Comparison of ENCODE assay signal across 11 cellular contexts in genomic region chr17:59175076-59175475, GRCh38. TPM values are rescaled to one million over a fixed set of nuclear protein-coding genes. Genes with fewer than 3 reads are reported as not detected.
"Had no signal": no experiment of that assay in that cellular context is flagged by ENCODE, and none has a peak within 500 bp of the region (broad histone marks: within the 10 kb centered on the region; RNA-seq: fewer than 3 reads in every experiment).

No MANE protein-coding gene starts in this region.

- H3K27ac ChIP-seq: KMS-11 had no signal

- H3K4me3 ChIP-seq: GM23338 had no signal

- DNase-seq: H9, HCEC 1CT, HFFc6, IMR-90, KBM-7 had no signal

- H2AFZ ChIP-seq: GM23338 had no signal

- ATAC-seq: GM23338 had no signal

- H3K9ac ChIP-seq: KMS-11 had no signal

- H3K4me2 ChIP-seq: GM23338, KMS-11 had no signal

- FAIRE-seq: H1, H54, HTR-8/SVneo had no signal

RNA-seq across cellular contexts. Expression of gene GDPD1, which starts 45.2 kb away (rescaled TPM):
- total RNA-seq: HT-29 had no signal
